Comparison of ENCODE assay signal across 13 cellular contexts in genomic region chr4:187204389-187204920, GRCh38.
"Had no signal": no experiment of that assay in that cellular context is flagged by ENCODE, and none has a peak within 500 bp of the region (broad histone marks: within the 10 kb centered on the region; RNA-seq: fewer than 3 reads in every experiment).

No MANE protein-coding gene starts in this region.

- H3K27ac ChIP-seq: esophagus squamous epithelium, foreskin keratinocyte, pancreas, skin epidermis, stomach, thoracic aorta had no signal

- H3K9me3 ChIP-seq: esophagus squamous epithelium, pancreas had no signal

- H3K4me1 ChIP-seq: esophagus squamous epithelium, foreskin keratinocyte, pancreas, stomach had no signal

- ATAC-seq: foreskin keratinocyte, left colon, pancreas had no signal

- H3K27me3 ChIP-seq: esophagus squamous epithelium, foreskin keratinocyte, pancreas, stomach had no signal

- DNase-seq: activated B cell treated with CpG ODN at 0.5 μM for 24 hours; activated CD4-positive, alpha-beta T cell treated with anti-CD3 and anti-CD28 coated beads, Interleukin-2, amount 10 ng/mL, durations not matched to agents 7 days and 5 days; activated T-cell treated with anti-CD3 and anti-CD28 coated beads, Interleukin-2, amount 50 U/mL, for 1 hour; amniotic stem cell; esophagus squamous epithelium; foreskin keratinocyte; head of caudate nucleus; left colon; pancreas; retina; stomach had no signal

- H3K36me3 ChIP-seq: esophagus squamous epithelium, pancreas, stomach, thoracic aorta had no signal

- H3K4me3 ChIP-seq: esophagus squamous epithelium, pancreas, skin epidermis, stomach, thoracic aorta had no signal
